8 cellular contexts compared by ENCODE assay signal in genomic region chr1:178542554-178543290, GRCh38. TPM values are rescaled to one million over a fixed set of nuclear protein-coding genes. Genes with fewer than 3 reads are reported as not detected.
DNase-seq lines count a peak whose midpoint lies in the region; TF ChIP-seq lines count a peak whose summit lies in the region.

No MANE protein-coding gene starts in this region.

- no peak overlapping the region for H3K23ac ChIP-seq in trophoblast cell (ENCODE audit: low read length)

- intact Hi-C loops in cardiac septum (cut with DNase I) = loop anchor here (1.0 to 10.0 kb wide), 3 partner anchors 182 to 460 kb away; partner anchors contain the start of gene RALGPS2
- intact Hi-C loops in transverse colon (cut with DNase I; ENCODE audit: low total_unique reads) = loop anchor here (2.0 kb wide), 1 partner anchor 210 kb away; no protein-coding TSS in a partner anchor

- H3K27ac ChIP-seq in trophoblast cell (ENCODE audit: low read depth, low read length) (peak overlapping the region; percentile 70), transverse colon (peak overlapping the region; percentile 89 to 96 (median 92))

- H3K4me2 ChIP-seq in Loucy (ENCODE audit: low read depth, low read length, poor library complexity, severe bottlenecking) (peak overlapping the region; percentile 83), trophoblast cell (ENCODE audit: low read length) (peak overlapping the region; percentile 98)

- H3K36me3 ChIP-seq in HAP-1 (replicated peaks) (peaks cover 5% of the 10 kb centered on the region; the same call in 1 of the 2 replicates), Loucy (ENCODE audit: insufficient read depth, low read length) (no peaks in the 10 kb centered on the region), trophoblast cell (ENCODE audit: control insufficient read depth in 1 of 2, insufficient read depth in 2 of 2, low read length in 2 of 2) (no peaks in the 10 kb centered on the region), transverse colon (no peaks in the 10 kb centered on the region)

- no CpG with 5 or more reads among the region's 66 CpGs for WGBS in trophoblast cell (ENCODE audit: extremely low coverage, insufficient coverage, insufficient read length)
- WGBS in transverse colon (ENCODE audit: low coverage in 1 of 2), 2 donors = 2% methylated on average over 66 of the region's 66 CpGs; no CpG with 5 or more reads in 1 of the 2 donors

- no peaks in the 10 kb centered on the region for H3K27me3 ChIP-seq in HAP-1 (ENCODE audit: low read depth)
- no peaks in the 10 kb centered on the region for H3K27me3 ChIP-seq in Loucy (ENCODE audit: insufficient read depth, low read length, poor library complexity, severe bottlenecking)
- no peaks in the 10 kb centered on the region for H3K27me3 ChIP-seq in trophoblast cell (ENCODE audit: insufficient read depth, low read length)
- H3K27me3 ChIP-seq in transverse colon = no peaks in the 10 kb centered on the region

- H4K91ac ChIP-seq in trophoblast cell (ENCODE audit: low read depth, low read length) = peak overlapping the region; percentile 57

- H3K14ac ChIP-seq in trophoblast cell (ENCODE audit: low read length) = peak overlapping the region; percentile 67

- in situ Hi-C loops in HAP-1 (cut with MboI; ENCODE audit: low sequenced_read_pairs) = loop anchor here (10.0 to 25.0 kb wide), 2 partner anchors 222 to 845 kb away; no protein-coding TSS in a partner anchor
- in situ Hi-C loops in transverse colon (cut with MboI; ENCODE audit: low pct_ligation_motif_present in 1 of 4, low pct_unique_long_range_greater_than_20kb in 1 of 4, low sequenced_read_pairs in 3 of 4) = loop anchor here (10.0 to 25.0 kb wide), 4 partner anchors 192 to 820 kb away; partner anchors contain the start of gene AXDND1 (in 3 of the 4)

- DNase-seq in GM04503 (ENCODE audit: low read depth) (peak; percentile 45), HAP-1 (ENCODE audit: low spot score in 2 of 2) (peak; percentile 49 to 93), SKM-1 (lab: John Stamatoyannopoulos, UW; ENCODE audit: unreplicated experiment) (peak; percentile 89), cardiac septum (ENCODE audit: low spot score) (peak; percentile 94), trophoblast cell (peak; percentile 92 to 98), transverse colon (peak; percentile 94)
- DNase-seq in activated naive CD8-positive, alpha-beta T cell treated with anti-CD3 and anti-CD28 coated beads, Interleukin-2, amount 50 U/mL, for 16 hours (ENCODE audit: low read depth, low spot score) = peak; percentile 76

- H3K9me3 ChIP-seq in HAP-1 (no peaks in the 10 kb centered on the region), Loucy (ENCODE audit: insufficient read depth, low read depth, low read length) (no peaks in the 10 kb centered on the region), trophoblast cell (ENCODE audit: insufficient read depth, low read depth, low read length) (no peaks in the 10 kb centered on the region), transverse colon (no peaks in the 10 kb centered on the region)

- peak; percentile 11 for TF ChIP-seq POLR2A in transverse colon (IDR thresholded peaks at IDR 0.05)

- H3K9me2 ChIP-seq in Loucy (replicated peaks; ENCODE audit: low read depth, low read length) = no peaks in the 10 kb centered on the region

- H3K4me1 ChIP-seq in HAP-1 (peaks cover 2% of the 10 kb centered on the region; the same call in 1 of the 2 replicates), Loucy (ENCODE audit: insufficient read depth, low read length, poor library complexity, severe bottlenecking) (peaks cover 18% of the 10 kb centered on the region), trophoblast cell (ENCODE audit: control insufficient read depth in 1 of 2, insufficient read depth in 2 of 2, low read length in 2 of 2) (peaks cover 6 to 17% of the 10 kb centered on the region in 2 experiments), transverse colon (peaks cover 15 to 35% (median 21%) of the 10 kb centered on the region in 4 donors)

- peak overlapping the region; percentile 55 for H2BK5ac ChIP-seq in trophoblast cell (ENCODE audit: low read depth, low read length, poor library complexity)

- H3K4me3 ChIP-seq in HAP-1 (peak overlapping the region; percentile 88), Loucy (ENCODE audit: low read length, poor library complexity, severe bottlenecking) (peak overlapping the region; percentile 94), trophoblast cell (ENCODE audit: low read depth, low read length) (peak overlapping the region; percentile 85), transverse colon (peak overlapping the region; percentile 62 to 98 (median 71))

- no peaks in the 10 kb centered on the region for H3F3A ChIP-seq in Loucy (ENCODE audit: low read depth)

- peak overlapping the region; percentile 100 for H2AFZ ChIP-seq in Loucy (ENCODE audit: low read length)
- peak overlapping the region; percentile 94 for H2AFZ ChIP-seq in trophoblast cell (ENCODE audit: insufficient read depth, low read length, poor library complexity)

- H3K18ac ChIP-seq in trophoblast cell (ENCODE audit: low read length) = peak overlapping the region; percentile 42

- no peak overlapping the region for H3K4ac ChIP-seq in trophoblast cell (ENCODE audit: low read depth, low read length)

- no peaks in the 10 kb centered on the region for H4K20me1 ChIP-seq in Loucy (ENCODE audit: insufficient read depth, low read length, poor library complexity, severe bottlenecking)

- peak overlapping the region; percentile 92 for H4K8ac ChIP-seq in trophoblast cell (ENCODE audit: low read depth, low read length)

- H3K79me2 ChIP-seq in Loucy (ENCODE audit: insufficient read depth, low read length) (no peaks in the 10 kb centered on the region), trophoblast cell (ENCODE audit: control insufficient read depth, insufficient read depth, low read length, poor library complexity) (no peaks in the 10 kb centered on the region)

- H4K12ac ChIP-seq in trophoblast cell (ENCODE audit: low read depth, low read length) = peak overlapping the region; percentile 59

- peak overlapping the region; percentile 47 for H2BK12ac ChIP-seq in trophoblast cell (ENCODE audit: low read length)

- H2AK5ac ChIP-seq in trophoblast cell (ENCODE audit: low read length) = no peak overlapping the region

- H3K9ac ChIP-seq in Loucy (ENCODE audit: low read depth, low read length, poor library complexity, severe bottlenecking) = peak overlapping the region; percentile 86
- H3K9ac ChIP-seq in trophoblast cell (ENCODE audit: low read length) = peak overlapping the region; percentile 70

- TF ChIP-seq CTCF in Loucy (conservative IDR thresholded peaks at IDR 0.05; ENCODE audit: low read length) (peak; percentile 80), transverse colon (IDR thresholded peaks at IDR 0.05) (peak; percentile 99 to 100 (median 100))

- peaks cover 5% of the 10 kb centered on the region for H3K79me1 ChIP-seq in trophoblast cell (ENCODE audit: low read length)

- no peak for TF ChIP-seq EP300 in transverse colon (IDR thresholded peaks at IDR 0.05; ENCODE audit: low read depth)

- peak overlapping the region; percentile 49 for H2BK120ac ChIP-seq in trophoblast cell (ENCODE audit: insufficient read depth, low read length, poor library complexity)

RNA-seq across cellular contexts. Expression of gene TEX35, which starts 29.8 kb away (rescaled TPM):
- not detected for total RNA-seq in cardiac septum
- polyA plus RNA-seq in trophoblast cell (2013) = 0.08 and 0.31 TPM in 2 replicates
- total RNA-seq in transverse colon = not detected

RNA-seq across cellular contexts. Expression of gene CLEC20A, which starts 46.0 kb away (rescaled TPM):
- total RNA-seq in cardiac septum (not detected), transverse colon (not detected)
- polyA plus RNA-seq in trophoblast cell (2013) = not detected in 2 replicates

Comparison
In these comparisons a context has a peak if more than half of its experiments do, and no peak if none do; other contexts are left out.
1. Peak in every context shown above with its lines: DNase-seq, H3K4me3 ChIP-seq and H3K27ac ChIP-seq.
2. DNase-seq: peak in every context shown above with its lines; median percentile 95 in trophoblast cell; 94 in cardiac septum; 94 in transverse colon; 89 in SKM-1; 76 in activated naive CD8-positive, alpha-beta T cell treated with anti-CD3 and anti-CD28 coated beads, Interleukin-2, amount 50 U/mL, for 16 hours; 71 in HAP-1; 45 in GM04503.